1 cellular context compared by ENCODE assay signal in the genomic region with DNA sequence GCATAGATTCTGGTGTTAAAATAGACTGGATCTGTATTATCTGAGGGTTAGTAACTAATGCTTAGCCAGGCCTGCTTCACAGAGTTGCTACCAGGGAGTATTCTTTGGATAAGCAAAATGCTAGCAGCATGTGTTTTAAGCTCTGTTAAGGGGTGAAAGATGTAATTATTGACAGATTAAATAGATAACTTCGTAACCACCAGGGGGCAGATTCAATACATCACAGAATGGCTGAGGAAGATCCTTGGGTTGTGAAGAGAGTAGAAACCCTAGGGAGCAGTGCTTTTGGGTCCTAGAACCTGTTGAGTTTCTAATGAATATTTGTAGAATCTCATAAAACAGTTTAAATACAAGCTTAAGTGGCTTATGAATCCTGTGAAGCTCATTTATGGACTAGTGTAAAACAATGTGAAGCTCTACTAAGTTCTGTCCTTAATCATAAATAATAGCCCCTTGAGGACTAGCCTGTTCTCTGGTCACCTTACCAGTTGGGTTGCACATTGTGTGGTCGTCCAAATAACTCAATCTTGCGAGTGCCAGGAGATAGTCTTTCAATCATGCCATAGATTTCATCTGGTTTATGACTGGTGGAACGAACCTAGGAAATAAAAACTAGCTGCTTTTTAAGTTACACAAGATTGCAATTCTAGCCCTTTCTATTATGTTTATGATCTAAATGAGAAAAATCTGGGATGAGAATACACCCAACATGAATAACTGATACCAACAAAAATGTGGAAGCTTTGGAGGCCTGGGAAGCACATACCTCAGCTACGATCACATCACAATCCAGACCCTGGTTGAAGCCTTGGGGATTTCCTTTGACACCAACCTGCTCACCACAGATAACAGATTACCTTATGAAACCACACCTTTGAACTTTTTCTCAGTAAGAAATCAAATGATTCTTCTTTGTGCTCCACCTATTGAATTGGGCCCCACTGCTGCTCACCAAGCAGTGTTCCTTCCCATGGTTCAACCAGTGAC.
TF ChIP-seq lines count a peak whose summit lies in the region.

No MANE protein-coding gene starts in this region.

TF ChIP-seq in GM12878, 131 proteins besides CTCF, POLR2A, EP300 and RAD21:
- TF ChIP-seq ZNF24 (IDR thresholded peaks at IDR 0.05) (0 out of 2 replicates have a peak, but pooled peaks have one; percentile 15), CEBPB (IDR thresholded peaks at IDR 0.05; ENCODE audit: borderline replicate concordance in 1 of 2, low read depth in 2 of 2, low read length in 2 of 2) (no peak), IKZF1 (conservative IDR thresholded peaks at IDR 0.05) (peak; percentile 39; the same call in 1 of the 2 replicates), ATF7 (IDR thresholded peaks at IDR 0.05; ENCODE audit: low read depth) (peak; percentile 50; the same call in 1 of the 2 replicates), NBN (IDR thresholded peaks at IDR 0.05) (0 out of 2 replicates have a peak, but pooled peaks have one; percentile 28), FOXM1 (IDR thresholded peaks at IDR 0.05; ENCODE audit: low read depth, low read length) (no peak), MTA2 (IDR thresholded peaks at IDR 0.05; ENCODE audit: low read depth) (peak; percentile 39; the same call in 1 of the 2 replicates), NR2C1 (IDR thresholded peaks at IDR 0.05) (0 out of 2 replicates have a peak, but pooled peaks have one; percentile 17), YY1 (IDR thresholded peaks at IDR 0.05; ENCODE audit: low read depth, low read length) (0 out of 2 replicates have a peak, but pooled peaks have one; percentile 19), RBBP5 (conservative IDR thresholded peaks at IDR 0.05) (no peak), TCF7 (IDR thresholded peaks at IDR 0.05; ENCODE audit: borderline replicate concordance) (no peak), GATAD2B (conservative IDR thresholded peaks at IDR 0.05; ENCODE audit: low read depth) (peak; percentile 28; the same call in 1 of the 2 replicates), MEF2B (IDR thresholded peaks at IDR 0.05; ENCODE audit: partially characterized antibody, poor library complexity, severe bottlenecking) (peak; percentile 74), SMC3 (IDR thresholded peaks at IDR 0.05; ENCODE audit: borderline replicate concordance, low read length) (peak; percentile 83; the same call in 1 of the 2 replicates), ZSCAN29 (IDR thresholded peaks at IDR 0.05) (no peak), RUNX3 (IDR thresholded peaks at IDR 0.05; ENCODE audit: low read length) (peak; percentile 70; the same call in 1 of the 2 replicates), NR2F1 (conservative IDR thresholded peaks at IDR 0.05) (peak; percentile 92), IKZF2 (IDR thresholded peaks at IDR 0.05) (peak; percentile 19 to 58; a peak in 1 of 4 replicates)
- TF ChIP-seq, protein P1, sequence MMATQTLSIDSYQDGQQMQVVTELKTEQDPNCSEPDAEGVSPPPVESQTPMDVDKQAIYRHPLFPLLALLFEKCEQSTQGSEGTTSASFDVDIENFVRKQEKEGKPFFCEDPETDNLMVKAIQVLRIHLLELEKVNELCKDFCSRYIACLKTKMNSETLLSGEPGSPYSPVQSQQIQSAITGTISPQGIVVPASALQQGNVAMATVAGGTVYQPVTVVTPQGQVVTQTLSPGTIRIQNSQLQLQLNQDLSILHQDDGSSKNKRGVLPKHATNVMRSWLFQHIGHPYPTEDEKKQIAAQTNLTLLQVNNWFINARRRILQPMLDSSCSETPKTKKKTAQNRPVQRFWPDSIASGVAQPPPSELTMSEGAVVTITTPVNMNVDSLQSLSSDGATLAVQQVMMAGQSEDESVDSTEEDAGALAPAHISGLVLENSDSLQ (IDR thresholded peaks at IDR 0.05): peak; percentile 82
- TF ChIP-seq, protein P2, sequence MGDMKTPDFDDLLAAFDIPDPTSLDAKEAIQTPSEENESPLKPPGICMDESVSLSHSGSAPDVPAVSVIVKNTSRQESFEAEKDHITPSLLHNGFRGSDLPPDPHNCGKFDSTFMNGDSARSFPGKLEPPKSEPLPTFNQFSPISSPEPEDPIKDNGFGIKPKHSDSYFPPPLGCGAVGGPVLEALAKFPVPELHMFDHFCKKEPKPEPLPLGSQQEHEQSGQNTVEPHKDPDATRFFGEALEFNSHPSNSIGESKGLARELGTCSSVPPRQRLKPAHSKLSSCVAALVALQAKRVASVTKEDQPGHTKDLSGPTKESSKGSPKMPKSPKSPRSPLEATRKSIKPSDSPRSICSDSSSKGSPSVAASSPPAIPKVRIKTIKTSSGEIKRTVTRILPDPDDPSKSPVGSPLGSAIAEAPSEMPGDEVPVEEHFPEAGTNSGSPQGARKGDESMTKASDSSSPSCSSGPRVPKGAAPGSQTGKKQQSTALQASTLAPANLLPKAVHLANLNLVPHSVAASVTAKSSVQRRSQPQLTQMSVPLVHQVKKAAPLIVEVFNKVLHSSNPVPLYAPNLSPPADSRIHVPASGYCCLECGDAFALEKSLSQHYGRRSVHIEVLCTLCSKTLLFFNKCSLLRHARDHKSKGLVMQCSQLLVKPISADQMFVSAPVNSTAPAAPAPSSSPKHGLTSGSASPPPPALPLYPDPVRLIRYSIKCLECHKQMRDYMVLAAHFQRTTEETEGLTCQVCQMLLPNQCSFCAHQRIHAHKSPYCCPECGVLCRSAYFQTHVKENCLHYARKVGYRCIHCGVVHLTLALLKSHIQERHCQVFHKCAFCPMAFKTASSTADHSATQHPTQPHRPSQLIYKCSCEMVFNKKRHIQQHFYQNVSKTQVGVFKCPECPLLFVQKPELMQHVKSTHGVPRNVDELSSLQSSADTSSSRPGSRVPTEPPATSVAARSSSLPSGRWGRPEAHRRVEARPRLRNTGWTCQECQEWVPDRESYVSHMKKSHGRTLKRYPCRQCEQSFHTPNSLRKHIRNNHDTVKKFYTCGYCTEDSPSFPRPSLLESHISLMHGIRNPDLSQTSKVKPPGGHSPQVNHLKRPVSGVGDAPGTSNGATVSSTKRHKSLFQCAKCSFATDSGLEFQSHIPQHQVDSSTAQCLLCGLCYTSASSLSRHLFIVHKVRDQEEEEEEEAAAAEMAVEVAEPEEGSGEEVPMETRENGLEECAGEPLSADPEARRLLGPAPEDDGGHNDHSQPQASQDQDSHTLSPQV (IDR thresholded peaks at IDR 0.05): no peak
- TF ChIP-seq, protein P3, sequence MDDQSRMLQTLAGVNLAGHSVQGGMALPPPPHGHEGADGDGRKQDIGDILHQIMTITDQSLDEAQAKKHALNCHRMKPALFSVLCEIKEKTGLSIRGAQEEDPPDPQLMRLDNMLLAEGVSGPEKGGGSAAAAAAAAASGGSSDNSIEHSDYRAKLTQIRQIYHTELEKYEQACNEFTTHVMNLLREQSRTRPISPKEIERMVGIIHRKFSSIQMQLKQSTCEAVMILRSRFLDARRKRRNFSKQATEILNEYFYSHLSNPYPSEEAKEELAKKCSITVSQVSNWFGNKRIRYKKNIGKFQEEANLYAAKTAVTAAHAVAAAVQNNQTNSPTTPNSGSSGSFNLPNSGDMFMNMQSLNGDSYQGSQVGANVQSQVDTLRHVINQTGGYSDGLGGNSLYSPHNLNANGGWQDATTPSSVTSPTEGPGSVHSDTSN (IDR thresholded peaks at IDR 0.05; ENCODE audit: insufficient replicate concordance, low read depth, low read length): peak; percentile 73
- TF ChIP-seq, protein P4, sequence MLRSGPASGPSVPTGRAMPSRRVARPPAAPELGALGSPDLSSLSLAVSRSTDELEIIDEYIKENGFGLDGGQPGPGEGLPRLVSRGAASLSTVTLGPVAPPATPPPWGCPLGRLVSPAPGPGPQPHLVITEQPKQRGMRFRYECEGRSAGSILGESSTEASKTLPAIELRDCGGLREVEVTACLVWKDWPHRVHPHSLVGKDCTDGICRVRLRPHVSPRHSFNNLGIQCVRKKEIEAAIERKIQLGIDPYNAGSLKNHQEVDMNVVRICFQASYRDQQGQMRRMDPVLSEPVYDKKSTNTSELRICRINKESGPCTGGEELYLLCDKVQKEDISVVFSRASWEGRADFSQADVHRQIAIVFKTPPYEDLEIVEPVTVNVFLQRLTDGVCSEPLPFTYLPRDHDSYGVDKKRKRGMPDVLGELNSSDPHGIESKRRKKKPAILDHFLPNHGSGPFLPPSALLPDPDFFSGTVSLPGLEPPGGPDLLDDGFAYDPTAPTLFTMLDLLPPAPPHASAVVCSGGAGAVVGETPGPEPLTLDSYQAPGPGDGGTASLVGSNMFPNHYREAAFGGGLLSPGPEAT (IDR thresholded peaks at IDR 0.05; ENCODE audit: low read depth): peak; percentile 67
- TF ChIP-seq, protein P5, sequence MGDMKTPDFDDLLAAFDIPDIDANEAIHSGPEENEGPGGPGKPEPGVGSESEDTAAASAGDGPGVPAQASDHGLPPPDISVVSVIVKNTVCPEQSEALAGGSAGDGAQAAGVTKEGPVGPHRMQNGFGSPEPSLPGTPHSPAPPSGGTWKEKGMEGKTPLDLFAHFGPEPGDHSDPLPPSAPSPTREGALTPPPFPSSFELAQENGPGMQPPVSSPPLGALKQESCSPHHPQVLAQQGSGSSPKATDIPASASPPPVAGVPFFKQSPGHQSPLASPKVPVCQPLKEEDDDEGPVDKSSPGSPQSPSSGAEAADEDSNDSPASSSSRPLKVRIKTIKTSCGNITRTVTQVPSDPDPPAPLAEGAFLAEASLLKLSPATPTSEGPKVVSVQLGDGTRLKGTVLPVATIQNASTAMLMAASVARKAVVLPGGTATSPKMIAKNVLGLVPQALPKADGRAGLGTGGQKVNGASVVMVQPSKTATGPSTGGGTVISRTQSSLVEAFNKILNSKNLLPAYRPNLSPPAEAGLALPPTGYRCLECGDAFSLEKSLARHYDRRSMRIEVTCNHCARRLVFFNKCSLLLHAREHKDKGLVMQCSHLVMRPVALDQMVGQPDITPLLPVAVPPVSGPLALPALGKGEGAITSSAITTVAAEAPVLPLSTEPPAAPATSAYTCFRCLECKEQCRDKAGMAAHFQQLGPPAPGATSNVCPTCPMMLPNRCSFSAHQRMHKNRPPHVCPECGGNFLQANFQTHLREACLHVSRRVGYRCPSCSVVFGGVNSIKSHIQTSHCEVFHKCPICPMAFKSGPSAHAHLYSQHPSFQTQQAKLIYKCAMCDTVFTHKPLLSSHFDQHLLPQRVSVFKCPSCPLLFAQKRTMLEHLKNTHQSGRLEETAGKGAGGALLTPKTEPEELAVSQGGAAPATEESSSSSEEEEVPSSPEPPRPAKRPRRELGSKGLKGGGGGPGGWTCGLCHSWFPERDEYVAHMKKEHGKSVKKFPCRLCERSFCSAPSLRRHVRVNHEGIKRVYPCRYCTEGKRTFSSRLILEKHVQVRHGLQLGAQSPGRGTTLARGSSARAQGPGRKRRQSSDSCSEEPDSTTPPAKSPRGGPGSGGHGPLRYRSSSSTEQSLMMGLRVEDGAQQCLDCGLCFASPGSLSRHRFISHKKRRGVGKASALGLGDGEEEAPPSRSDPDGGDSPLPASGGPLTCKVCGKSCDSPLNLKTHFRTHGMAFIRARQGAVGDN (IDR thresholded peaks at IDR 0.05): peak; percentile 46; the same call in 1 of the 2 replicates
